In genomic region chr3:172595648-172596393, GRCh38 we compare ENCODE assay signal across 8 cellular contexts.
DNase-seq lines count a peak whose midpoint lies in the region; ATAC-seq and TF ChIP-seq lines count a peak whose summit lies in the region.

No MANE protein-coding gene starts in this region.

- H3K4me1 Mint-ChIP-seq in CD4-positive, alpha-beta memory T cell, result peaks cover 35 to 58% (median 48%) of the 10 kb centered on the region in 4 donors

- peaks cover 0 to 2% (median 0%) of the 10 kb centered on the region in 8 donors for H3K9me3 Mint-ChIP-seq in CD4-positive, alpha-beta memory T cell

- peak overlapping the region; percentile 79 for H3K9ac ChIP-seq in adipocyte (ENCODE audit: low read length)

- H3K27me3 ChIP-seq in CD4-positive, alpha-beta memory T cell (ENCODE audit: insufficient read depth, low read length), result no peaks in the 10 kb centered on the region
- no peaks in the 10 kb centered on the region for H3K27me3 ChIP-seq in adipocyte (replicated peaks; ENCODE audit: control insufficient read depth, insufficient read depth, low read length)
- H3K27me3 ChIP-seq in left ventricle myocardium inferior (ENCODE audit: low read depth), result no peaks in the 10 kb centered on the region
- no peaks in the 10 kb centered on the region for H3K27me3 ChIP-seq in gastrocnemius medialis

- in situ Hi-C loops in gastrocnemius medialis (cut with MboI; ENCODE audit: low sequenced_read_pairs in 4 of 4), result loop anchor here in 3 of 4 donors (5.0 to 10.0 kb wide), 2 partner anchors 94 to 111 kb away; no protein-coding TSS in a partner anchor

- CTCF ChIA-PET in CD4-positive, alpha-beta memory T cell (lab: Charles Lee; ENCODE audit: partially characterized antibody), result interaction anchor here (0.6 to 7.9 kb wide), 47 partner anchors 9 to 488 kb away, joined by 3 to 174 read pairs (median 6); partner anchors contain the start of genes ECT2 and TNFSF10

- peak; percentile 87 for TF ChIP-seq CTCF in left ventricle myocardium inferior (IDR thresholded peaks at IDR 0.05; ENCODE audit: borderline replicate concordance)
- peak; percentile 53 to 72 (median 58) for TF ChIP-seq CTCF in gastrocnemius medialis (IDR thresholded peaks at IDR 0.05 in 4 of 5, conservative IDR thresholded peaks at IDR 0.05 in 1 of 5)

- no peaks in the 10 kb centered on the region for H3K27me3 Mint-ChIP-seq in CD4-positive, alpha-beta memory T cell

- POLR2A ChIA-PET in CD4-positive, alpha-beta memory T cell (lab: Charles Lee; ENCODE audit: partially characterized antibody), result interaction anchor here (0.8 to 8.0 kb wide), 20 partner anchors 9 to 1726 kb away, joined by 3 to 166 read pairs (median 6); partner anchors contain the start of genes RPL22L1 and TNFSF10

- DNase-seq in CD4-positive, alpha-beta memory T cell, result peak; percentile 50 to 72 (median 67)
- peak; percentile 83 for DNase-seq in OCI-M1 (lab: John Stamatoyannopoulos, UW)
- peak; percentile 24 for DNase-seq in adipocyte (ENCODE audit: low read depth)
- no peak for DNase-seq in left ventricle myocardium inferior
- DNase-seq in gastrocnemius medialis, result no peak
- DNase-seq in dedifferentiated amniotic fluid mesenchymal stem cell (ENCODE audit: extremely low spot score), result no peak

- intact Hi-C loops in CD4-positive, alpha-beta memory T cell (cut with micrococcal nuclease), result loop anchor here (1.0 to 2.0 kb wide), 4 partner anchors 71 to 263 kb away; no protein-coding TSS in a partner anchor
- intact Hi-C loops in left ventricle myocardium inferior (cut with micrococcal nuclease) (loop anchor here (5.0 kb wide), 1 partner anchor 109 kb away; no protein-coding TSS in a partner anchor), gastrocnemius medialis (cut with DNase I; ENCODE audit: low total_unique reads) (loop anchor here (5.0 kb wide), 1 partner anchor 71 kb away; no protein-coding TSS in a partner anchor)

- peak overlapping the region; percentile 54 for H3K27ac ChIP-seq in CD4-positive, alpha-beta memory T cell (ENCODE audit: low read depth, low read length)
- H3K27ac ChIP-seq in left ventricle myocardium inferior (replicated peaks) (peak overlapping the region; percentile 91), gastrocnemius medialis (peak overlapping the region; percentile 52 to 81 (median 68))

- H3K4me3 ChIP-seq in CD4-positive, alpha-beta memory T cell (ENCODE audit: low read length in 2 of 2), result peak overlapping the region in 1 of 2 donors; percentile 44
- H3K4me3 ChIP-seq in adipocyte (ENCODE audit: low read length), result peak overlapping the region; percentile 70
- peak overlapping the region; percentile 57 for H3K4me3 ChIP-seq in left ventricle myocardium inferior
- H3K4me3 ChIP-seq in gastrocnemius medialis, result peak overlapping the region; percentile 24 to 42 (median 36)

- peak overlapping the region; percentile 77 to 93 (median 89) for H3K4me3 Mint-ChIP-seq in CD4-positive, alpha-beta memory T cell

- peaks cover 0 to 6% of the 10 kb centered on the region in 2 donors for H3K36me3 Mint-ChIP-seq in CD4-positive, alpha-beta memory T cell

- no peaks in the 10 kb centered on the region for H3K9me3 ChIP-seq in CD4-positive, alpha-beta memory T cell (ENCODE audit: control insufficient read depth in 1 of 2, low read length in 2 of 2)
- no peaks in the 10 kb centered on the region for H3K9me3 ChIP-seq in adipocyte (ENCODE audit: control insufficient read depth, low read length)
- no peaks in the 10 kb centered on the region for H3K9me3 ChIP-seq in left ventricle myocardium inferior (replicated peaks)
- no peaks in the 10 kb centered on the region for H3K9me3 ChIP-seq in gastrocnemius medialis

- no peaks in the 10 kb centered on the region for H3K36me3 ChIP-seq in CD4-positive, alpha-beta memory T cell (ENCODE audit: insufficient read depth, low read length)
- H3K36me3 ChIP-seq in adipocyte (ENCODE audit: control insufficient read depth, insufficient read depth, low read length, severe bottlenecking) (no peaks in the 10 kb centered on the region), left ventricle myocardium inferior (no peaks in the 10 kb centered on the region), gastrocnemius medialis (no peaks in the 10 kb centered on the region)

- H3K4me1 ChIP-seq in CD4-positive, alpha-beta memory T cell (ENCODE audit: insufficient read depth, low read length), result peaks cover 48% of the 10 kb centered on the region
- peaks cover 19% of the 10 kb centered on the region for H3K4me1 ChIP-seq in adipocyte (ENCODE audit: control insufficient read depth, insufficient read depth, low read length)
- peaks cover 27% of the 10 kb centered on the region for H3K4me1 ChIP-seq in left ventricle myocardium inferior
- H3K4me1 ChIP-seq in gastrocnemius medialis, result peaks cover 13 to 14% of the 10 kb centered on the region in 2 donors

- H3K27ac Mint-ChIP-seq in CD4-positive, alpha-beta memory T cell, result peak overlapping the region; percentile 79 to 96 (median 92)

- ATAC-seq in GM18909 (IDR thresholded peaks at IDR 0.05; ENCODE audit: poor library complexity, unreplicated experiment) (peak; percentile 41), HG03354 (IDR thresholded peaks at IDR 0.05; ENCODE audit: poor library complexity, severe bottlenecking, unreplicated experiment) (peak; percentile 44), gastrocnemius medialis (peak; percentile 54 to 81)

- no peak for TF ChIP-seq POLR2A in gastrocnemius medialis (IDR thresholded peaks at IDR 0.05)

Comparison
In these comparisons a context has a peak if more than half of its experiments do, and no peak if none do; other contexts are left out.
1. DNase-seq: peak in CD4-positive, alpha-beta memory T cell (5 of 5), OCI-M1 (single experiment) and adipocyte (single experiment); none in left ventricle myocardium inferior (single experiment), gastrocnemius medialis (0 of 2) and dedifferentiated amniotic fluid mesenchymal stem cell (single experiment).
2. Peak in every context shown above with its lines, with median percentiles within 50 percentile points of each other: H3K27ac ChIP-seq and ATAC-seq.